17 cellular contexts compared by ENCODE assay signal in the genomic region with DNA sequence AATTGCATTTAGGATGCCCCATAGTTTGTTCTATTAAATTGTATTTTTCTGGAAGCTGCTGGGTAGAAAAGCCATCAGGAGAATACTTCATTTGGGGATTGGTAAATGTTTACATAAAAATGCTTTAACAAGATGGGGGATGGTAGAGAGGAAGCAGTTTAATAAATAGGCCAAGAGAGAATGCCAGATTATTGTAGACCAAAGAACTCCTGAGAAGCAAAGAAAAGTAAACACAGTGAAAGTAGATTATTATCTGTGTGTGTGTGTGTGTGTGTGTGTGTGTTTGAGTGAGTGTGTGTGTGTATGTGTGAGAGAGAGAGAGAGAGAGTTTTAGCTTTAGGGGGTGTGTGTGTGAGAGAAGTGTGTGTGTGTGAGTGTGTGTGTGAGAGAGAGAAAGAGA.
"Had no signal": no experiment of that assay in that cellular context is flagged by ENCODE, and none has a peak within 500 bp of the region (broad histone marks: within the 10 kb centered on the region; RNA-seq: fewer than 3 reads in every experiment).

No MANE protein-coding gene starts in this region.

- H3K4me3 Mint-ChIP-seq: activated CD4-positive, alpha-beta memory T cell treated with anti-CD3 and anti-CD28 coated beads for 36 hours; activated CD8-positive, alpha-beta memory T cell treated with anti-CD3 and anti-CD28 coated beads, Interleukin-2, amount 10 ng/mL, durations not matched to agents 7 days and 5 days; activated naive CD4-positive, alpha-beta T cell treated with anti-CD3 and anti-CD28 coated beads, Interleukin-2, amount 10 ng/mL, durations not matched to agents 7 days and 5 days; activated T-cell treated with anti-CD3 and anti-CD28 coated beads, Interleukin-2, amount 50 U/mL, for 24 hours; dendritic cell treated with granulocyte-macrophage colony-stimulating factor and Interleukin-4, amounts not matched to agents 40 ng/mL and 50 ng/mL, for 4 days; effector memory CD8-positive, alpha-beta T cell; mesothelial cell of epicardium; nephron progenitor cell; stimulated activated naive CD8-positive, alpha-beta T cell treated with anti-CD3 and anti-CD28 coated beads, Interleukin-15, Interleukin-2, amounts not matched to agents 100 ng/mL and 50 ng/mL, for 24 hours; type B pancreatic cell had no signal

- H3K4me1 Mint-ChIP-seq: activated CD8-positive, alpha-beta memory T cell treated with anti-CD3 and anti-CD28 coated beads, Interleukin-2, amount 10 ng/mL, durations not matched to agents 7 days and 5 days; activated naive CD4-positive, alpha-beta T cell treated with anti-CD3 and anti-CD28 coated beads, Interleukin-2, amount 10 ng/mL, durations not matched to agents 7 days and 5 days; mesothelial cell of epicardium; nephron progenitor cell had no signal

- H3K4me1 ChIP-seq: lower lobe of right lung, psoas muscle, sigmoid colon, spleen had no signal

- H3K36me3 Mint-ChIP-seq: activated CD4-positive, alpha-beta memory T cell treated with anti-CD3 and anti-CD28 coated beads for 36 hours; activated CD8-positive, alpha-beta memory T cell treated with anti-CD3 and anti-CD28 coated beads, Interleukin-2, amount 10 ng/mL, durations not matched to agents 7 days and 5 days; activated naive CD4-positive, alpha-beta T cell treated with anti-CD3 and anti-CD28 coated beads, Interleukin-2, amount 10 ng/mL, durations not matched to agents 7 days and 5 days; mesothelial cell of epicardium; type B pancreatic cell had no signal

- H3K4me3 ChIP-seq: lower lobe of right lung, psoas muscle, sigmoid colon, spleen had no signal

- H3K27ac ChIP-seq: lower lobe of right lung, psoas muscle, sigmoid colon, spleen had no signal

- H3K27me3 Mint-ChIP-seq: activated CD4-positive, alpha-beta memory T cell treated with anti-CD3 and anti-CD28 coated beads for 36 hours; activated CD8-positive, alpha-beta memory T cell treated with anti-CD3 and anti-CD28 coated beads, Interleukin-2, amount 10 ng/mL, durations not matched to agents 7 days and 5 days; activated naive CD4-positive, alpha-beta T cell treated with anti-CD3 and anti-CD28 coated beads, Interleukin-2, amount 10 ng/mL, durations not matched to agents 7 days and 5 days; activated T-cell treated with anti-CD3 and anti-CD28 coated beads, Interleukin-2, amount 50 U/mL, for 24 hours; dendritic cell treated with granulocyte-macrophage colony-stimulating factor and Interleukin-4, amounts not matched to agents 40 ng/mL and 50 ng/mL, for 4 days; effector memory CD8-positive, alpha-beta T cell; stimulated activated naive CD8-positive, alpha-beta T cell treated with anti-CD3 and anti-CD28 coated beads, Interleukin-15, Interleukin-2, amounts not matched to agents 100 ng/mL and 50 ng/mL, for 24 hours had no signal

- H3K36me3 ChIP-seq: lower lobe of right lung, sigmoid colon, spleen had no signal

- H3K9me3 Mint-ChIP-seq: effector memory CD8-positive, alpha-beta T cell; nephron progenitor cell; type B pancreatic cell had no signal

- ATAC-seq: activated CD8-positive, alpha-beta memory T cell treated with anti-CD3 and anti-CD28 coated beads, Interleukin-2, amount 10 ng/mL, durations not matched to agents 7 days and 5 days; effector memory CD8-positive, alpha-beta T cell; lower lobe of right lung; psoas muscle had no signal

- DNase-seq: activated CD4-positive, alpha-beta memory T cell treated with anti-CD3 and anti-CD28 coated beads for 36 hours; activated CD4-positive, alpha-beta T cell treated with anti-CD3 and anti-CD28 coated beads for 1 hour; activated CD8-positive, alpha-beta memory T cell treated with anti-CD3 and anti-CD28 coated beads, Interleukin-2, amount 10 ng/mL, durations not matched to agents 7 days and 5 days; activated naive CD4-positive, alpha-beta T cell treated with anti-CD3 and anti-CD28 coated beads, Interleukin-2, amount 10 ng/mL, durations not matched to agents 7 days and 5 days; activated T-cell treated with anti-CD3 and anti-CD28 coated beads, Interleukin-2, amount 50 U/mL, for 24 hours; effector memory CD8-positive, alpha-beta T cell; foreskin melanocyte; lower lobe of right lung; nephron progenitor cell; psoas muscle; sigmoid colon; spleen; T-helper 9 cell had no signal

- H3K9me3 ChIP-seq: lower lobe of right lung, psoas muscle, sigmoid colon had no signal

- H3K27me3 ChIP-seq: sigmoid colon, spleen had no signal

- H3K27ac Mint-ChIP-seq: activated CD4-positive, alpha-beta memory T cell treated with anti-CD3 and anti-CD28 coated beads for 36 hours; activated CD8-positive, alpha-beta memory T cell treated with anti-CD3 and anti-CD28 coated beads, Interleukin-2, amount 10 ng/mL, durations not matched to agents 7 days and 5 days; activated naive CD4-positive, alpha-beta T cell treated with anti-CD3 and anti-CD28 coated beads, Interleukin-2, amount 10 ng/mL, durations not matched to agents 7 days and 5 days; activated T-cell treated with anti-CD3 and anti-CD28 coated beads, Interleukin-2, amount 50 U/mL, for 24 hours; dendritic cell treated with granulocyte-macrophage colony-stimulating factor and Interleukin-4, amounts not matched to agents 40 ng/mL and 50 ng/mL, for 4 days; effector memory CD8-positive, alpha-beta T cell; mesothelial cell of epicardium; nephron progenitor cell; stimulated activated naive CD8-positive, alpha-beta T cell treated with anti-CD3 and anti-CD28 coated beads, Interleukin-15, Interleukin-2, amounts not matched to agents 100 ng/mL and 50 ng/mL, for 24 hours; type B pancreatic cell had no signal
